In the genomic region with DNA sequence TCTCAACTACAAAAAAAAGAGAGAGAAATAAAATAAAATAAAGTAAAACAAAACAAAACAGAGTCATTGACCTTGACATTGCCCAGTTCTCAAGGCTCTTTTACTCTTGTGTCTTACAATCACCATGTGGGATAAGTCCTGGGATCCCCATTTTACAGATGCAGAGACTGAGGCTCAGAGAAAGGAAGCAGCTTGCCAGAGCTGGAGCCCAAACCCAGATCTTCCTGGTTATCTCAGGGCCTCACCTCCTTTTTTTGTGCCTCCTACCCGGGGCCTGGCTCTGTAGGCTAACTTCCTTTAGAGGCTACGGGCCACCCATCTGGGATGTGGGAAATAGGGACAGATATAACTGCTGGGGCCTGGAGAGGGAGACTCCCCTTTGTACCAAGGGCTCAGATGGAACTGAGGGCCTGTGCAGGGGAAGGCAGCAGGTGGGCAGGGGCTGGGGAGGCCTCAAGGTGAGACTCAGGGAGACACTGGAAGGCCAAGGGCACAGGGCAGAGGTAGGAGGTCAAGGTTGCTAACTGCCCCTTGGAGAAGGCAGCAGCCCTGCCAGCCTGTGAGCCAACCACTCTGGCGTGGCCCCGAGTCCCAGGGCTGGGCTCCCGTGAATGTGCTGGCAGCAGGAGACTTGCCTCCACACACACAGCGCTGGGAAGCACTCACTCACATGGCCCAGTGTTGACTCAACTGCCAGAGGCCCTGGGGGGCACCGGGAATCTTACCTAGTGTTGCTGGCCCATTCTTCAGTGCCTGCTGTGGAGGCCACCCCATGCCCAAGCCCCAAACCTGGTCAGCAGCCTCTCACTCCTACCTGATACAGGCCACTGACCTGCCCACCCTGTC, we compare ENCODE assay signal across 14 cellular contexts. TPM values are rescaled to one million over a fixed set of nuclear protein-coding genes. Genes with fewer than 3 reads are reported as not detected.
DNase-seq lines count a peak whose midpoint lies in the region; ATAC-seq and TF ChIP-seq lines count a peak whose summit lies in the region.
"Had no signal": no experiment of that assay in that cellular context is flagged by ENCODE, and none has a peak within 500 bp of the region (broad histone marks: within the 10 kb centered on the region; RNA-seq: fewer than 3 reads in every experiment).

No MANE protein-coding gene starts in this region.

- peaks cover 38 to 86% of the 10 kb centered on the region in 2 experiments for H3K79me1 ChIP-seq in IMR-90 (ENCODE audit: low read depth in 1 of 2, low read length in 2 of 2)

- 84% methylated on average over 3 of the region's 7 CpGs; no CpG with 5 or more reads in 1 of the 2 experiments for WGBS in IMR-90 (ENCODE audit: extremely low coverage in 2 of 2, insufficient read length in 1 of 2), 2 experiments

- POLR2A ChIA-PET in IMR-90 (lab: Charles Lee; ENCODE audit: unreplicated experiment) = no interaction called here
- POLR2A ChIA-PET in naive thymus-derived CD4-positive, alpha-beta T cell (lab: Charles Lee) = interaction anchor here (2.9 to 20.3 kb wide), 4 partner anchors 10 to 47 kb away, joined by 18 to 427 read pairs (median 116); no protein-coding TSS in a partner anchor

- no peak overlapping the region for H2AK9ac ChIP-seq in IMR-90 (replicated peaks; ENCODE audit: low read depth, low read length, poor library complexity)

- H2BK120ac ChIP-seq in IMR-90 (ENCODE audit: low read depth, low read length) = no peak overlapping the region

- intact Hi-C loops in IMR-90 (cut with micrococcal nuclease) = no loop called here
- intact Hi-C loops in naive thymus-derived CD4-positive, alpha-beta T cell (cut with micrococcal nuclease) = loop anchor here in 1 of 2 donors (10.0 kb wide), 1 partner anchor 728 kb away; no protein-coding TSS in a partner anchor

- dilution Hi-C loops in IMR-90 (cut with HindIII; ENCODE audit: low sequenced_read_pairs, unreplicated experiment) = no loop called here

- peak overlapping the region; percentile 54 for H3K4me3 Mint-ChIP-seq in activated naive CD8-positive, alpha-beta T cell
- peak overlapping the region in 7 of 10 donors; percentile 12 to 91 (median 37) for H3K4me3 Mint-ChIP-seq in naive thymus-derived CD4-positive, alpha-beta T cell

- no peak overlapping the region for H4K5ac ChIP-seq in IMR-90 (ENCODE audit: low read depth, low read length)

- no peak overlapping the region for H2BK20ac ChIP-seq in IMR-90 (ENCODE audit: low read depth, low read length)

- peaks cover 24% of the 10 kb centered on the region for H3K9me1 ChIP-seq in IMR-90 (ENCODE audit: insufficient read depth, low read length)

- peak overlapping the region; percentile 99 for H3K27ac Mint-ChIP-seq in activated naive CD8-positive, alpha-beta T cell
- peak overlapping the region; percentile 86 to 100 (median 98) for H3K27ac Mint-ChIP-seq in naive thymus-derived CD4-positive, alpha-beta T cell

- TF ChIP-seq POLR2A in IMR-90 (IDR thresholded peaks at IDR 0.05; ENCODE audit: low read depth, low read length) = no peak

- no peak overlapping the region for H4K8ac ChIP-seq in IMR-90 (ENCODE audit: low read depth in 2 of 2, low read length in 2 of 2)

- no peak overlapping the region for H2BK5ac ChIP-seq in IMR-90 (ENCODE audit: low read depth, low read length, poor library complexity, severe bottlenecking)

- peaks cover 79% of the 10 kb centered on the region for H3K4me1 Mint-ChIP-seq in activated naive CD8-positive, alpha-beta T cell (ENCODE audit: low read depth)
- peaks cover 46 to 91% (median 84%) of the 10 kb centered on the region in 7 donors for H3K4me1 Mint-ChIP-seq in naive thymus-derived CD4-positive, alpha-beta T cell

- no peak overlapping the region for H3K14ac ChIP-seq in IMR-90 (replicated peaks; ENCODE audit: low read depth, low read length)

- H3K9ac ChIP-seq in BLaER1 (no peak overlapping the region), IMR-90 (ENCODE audit: low read depth, low read length) (no peak overlapping the region)

- no peak overlapping the region for H2BK15ac ChIP-seq in IMR-90 (ENCODE audit: low read depth, low read length)

- H3K4me2 ChIP-seq in BLaER1 (peak overlapping the region; percentile 93), IMR-90 (ENCODE audit: low read depth, low read length) (no peak overlapping the region)

- no peak overlapping the region for H2AK5ac ChIP-seq in IMR-90 (ENCODE audit: low read depth, low read length)

- H3K18ac ChIP-seq in IMR-90 (ENCODE audit: low read depth, low read length) = no peak overlapping the region

- H3K56ac ChIP-seq in IMR-90 (ENCODE audit: extremely low read depth, insufficient read depth, low read length) = no peak overlapping the region

- no peak for TF ChIP-seq CTCF in IMR-90 (conservative IDR thresholded peaks at IDR 0.05; ENCODE audit: low read depth, low read length)

- no peaks in the 10 kb centered on the region for H3K9me3 Mint-ChIP-seq in activated naive CD8-positive, alpha-beta T cell (ENCODE audit: low read depth)
- H3K9me3 Mint-ChIP-seq in naive thymus-derived CD4-positive, alpha-beta T cell = no peaks in the 10 kb centered on the region

- in situ Hi-C loops in IMR-90 (cut with MboI; ENCODE audit: low sequenced_read_pairs) = no loop called here

- H4K20me1 ChIP-seq in BLaER1 (peaks cover 7% of the 10 kb centered on the region; the same call in 1 of the 2 replicates), IMR-90 (ENCODE audit: insufficient read depth, low read length) (peaks cover 36% of the 10 kb centered on the region)

- H3K36me3 Mint-ChIP-seq in activated naive CD8-positive, alpha-beta T cell = peaks cover 2% of the 10 kb centered on the region
- peaks cover 0 to 9% (median 0%) of the 10 kb centered on the region in 5 donors for H3K36me3 Mint-ChIP-seq in naive thymus-derived CD4-positive, alpha-beta T cell

- H4K91ac ChIP-seq in IMR-90 (ENCODE audit: insufficient read depth, low read depth, low read length) = no peak overlapping the region

- peaks cover 91% of the 10 kb centered on the region for H3K4me1 ChIP-seq in BLaER1
- H3K4me1 ChIP-seq in IMR-90 (ENCODE audit: control insufficient read depth, insufficient read depth, low read length) = peaks cover 18% of the 10 kb centered on the region
- peaks cover 63 to 65% of the 10 kb centered on the region in 2 donors for H3K4me1 ChIP-seq in naive thymus-derived CD4-positive, alpha-beta T cell (ENCODE audit: control insufficient read depth in 2 of 2, insufficient read depth in 2 of 2, low read length in 2 of 2)

- H3K27me3 ChIP-seq in BLaER1 (no peaks in the 10 kb centered on the region), IMR-90 (ENCODE audit: control insufficient read depth, insufficient read depth, low read length) (no peaks in the 10 kb centered on the region)
- no peaks in the 10 kb centered on the region for H3K27me3 ChIP-seq in naive thymus-derived CD4-positive, alpha-beta T cell (ENCODE audit: control insufficient read depth in 2 of 2, insufficient read depth in 2 of 2, low read length in 2 of 2)
- H3K27me3 ChIP-seq: heart right ventricle had no signal

- H3K9me3 ChIP-seq in BLaER1 (no peaks in the 10 kb centered on the region), IMR-90 (ENCODE audit: control insufficient read depth, insufficient read depth, low read length) (no peaks in the 10 kb centered on the region)
- H3K9me3 ChIP-seq in naive thymus-derived CD4-positive, alpha-beta T cell (ENCODE audit: control insufficient read depth in 2 of 3, low read length in 3 of 3) = no peaks in the 10 kb centered on the region
- H3K9me3 ChIP-seq: heart right ventricle, lower lobe of right lung had no signal

- H2AFZ ChIP-seq in IMR-90 (replicated peaks; ENCODE audit: low read length, poor library complexity) = peak overlapping the region; percentile 6

- CTCF ChIA-PET in IMR-90 (lab: Yijun Ruan, JAX) = no interaction called here
- CTCF ChIA-PET in naive thymus-derived CD4-positive, alpha-beta T cell (lab: Charles Lee) = interaction anchor here (0.7 kb wide), 1 partner anchor 49 kb away, joined by 3 read pairs; no protein-coding TSS in a partner anchor

- no peaks in the 10 kb centered on the region for H3K27me3 Mint-ChIP-seq in activated naive CD8-positive, alpha-beta T cell
- no peaks in the 10 kb centered on the region for H3K27me3 Mint-ChIP-seq in naive thymus-derived CD4-positive, alpha-beta T cell

- no peak for DNase-seq in IMR-90
- DNase-seq in naive thymus-derived CD4-positive, alpha-beta T cell = no peak
- no peak for DNase-seq in EL
- no peak for DNase-seq in NCI-H446 (lab: John Stamatoyannopoulos, UW)
- DNase-seq in activated gamma-delta T cell treated with Interleukin-2 at 50 U/mL for 16 hours = no peak
- DNase-seq in stimulated activated CD4-positive, alpha-beta T cell treated with anti-CD3 and anti-CD28 coated beads, Interleukin-12 subunit alpha, Interleukin-12 subunit beta, amount 100 ng/mL, for 4 hours = no peak
- DNase-seq: activated CD8-positive, alpha-beta memory T cell treated with anti-CD3 and anti-CD28 coated beads for 24 hours; GDM1; heart right ventricle; lower lobe of right lung; NCI-H2081; stimulated activated naive CD4-positive, alpha-beta T cell treated with Interleukin-2 at 50 U/mL for 16 hours had no signal

- H3K4ac ChIP-seq in IMR-90 (ENCODE audit: low read depth, low read length) = no peak overlapping the region; the same call in 1 of the 2 replicates

- BruUV-seq in IMR-90 (replicated peaks; lab: Mats Ljungman, UMichigan) = no TSS peak

- no peak for TF ChIP-seq RAD21 in IMR-90 (IDR thresholded peaks at IDR 0.05; ENCODE audit: low read length)

- H3K23ac ChIP-seq in IMR-90 (ENCODE audit: low read depth, low read length) = no peak overlapping the region

- H3K4me3 ChIP-seq in BLaER1 = no peak overlapping the region
- no peak overlapping the region for H3K4me3 ChIP-seq in IMR-90 (ENCODE audit: insufficient read depth, low read depth, low read length)
- no peak overlapping the region for H3K4me3 ChIP-seq in naive thymus-derived CD4-positive, alpha-beta T cell (ENCODE audit: low read length)
- H3K4me3 ChIP-seq: heart right ventricle, lower lobe of right lung had no signal

- no peak overlapping the region; the same call in 1 of the 2 replicates for H3K27ac ChIP-seq in BLaER1
- no peak overlapping the region for H3K27ac ChIP-seq in IMR-90 (ENCODE audit: insufficient read depth, low read length)
- H3K27ac ChIP-seq in naive thymus-derived CD4-positive, alpha-beta T cell (ENCODE audit: low read depth, low read length) = peak overlapping the region; percentile 94

- no peak for ATAC-seq in IMR-90 (ENCODE audit: low read depth)
- ATAC-seq in naive thymus-derived CD4-positive, alpha-beta T cell = no peak
- ATAC-seq: heart right ventricle, lower lobe of right lung had no signal

- H3K36me3 ChIP-seq in BLaER1 (no peaks in the 10 kb centered on the region), IMR-90 (ENCODE audit: control insufficient read depth, insufficient read depth, low read length) (peaks cover 4% of the 10 kb centered on the region; the same call in 1 of the 2 replicates)
- H3K36me3 ChIP-seq in naive thymus-derived CD4-positive, alpha-beta T cell (ENCODE audit: control insufficient read depth in 2 of 3, insufficient read depth in 3 of 3, low read length in 3 of 3) = no peaks in the 10 kb centered on the region
- H3K36me3 ChIP-seq: heart right ventricle, lower lobe of right lung had no signal

RNA-seq across cellular contexts. Expression of a gene that starts 6.5 kb away (rescaled TPM):
- total RNA-seq in IMR-90 (2012; rRNA removed) = 60.0 and 61.8 TPM in 2 replicates
- polyA plus RNA-seq in IMR-90 (2012; rRNA removed) = 124 and 133 TPM in 2 replicates
- polyA plus RNA-seq in IMR-90 (2012; cell fraction: cytosol; rRNA removed) = 90.4 and 122 TPM in 2 replicates
- 71.7 and 82.4 TPM in 2 replicates for polyA plus RNA-seq in IMR-90 (2012; cell fraction: nucleus; rRNA removed; ENCODE audit: low replicate concordance)
- 10 to 100 TPM; 63.3 to 97.4 (median 72.2) TPM for total RNA-seq in naive thymus-derived CD4-positive, alpha-beta T cell
- polyA plus RNA-seq in naive thymus-derived CD4-positive, alpha-beta T cell = 10 to 100 TPM; 21.3 to 50.4 TPM
